ENCODE assay signal across 2 cellular contexts in the genomic region with DNA sequence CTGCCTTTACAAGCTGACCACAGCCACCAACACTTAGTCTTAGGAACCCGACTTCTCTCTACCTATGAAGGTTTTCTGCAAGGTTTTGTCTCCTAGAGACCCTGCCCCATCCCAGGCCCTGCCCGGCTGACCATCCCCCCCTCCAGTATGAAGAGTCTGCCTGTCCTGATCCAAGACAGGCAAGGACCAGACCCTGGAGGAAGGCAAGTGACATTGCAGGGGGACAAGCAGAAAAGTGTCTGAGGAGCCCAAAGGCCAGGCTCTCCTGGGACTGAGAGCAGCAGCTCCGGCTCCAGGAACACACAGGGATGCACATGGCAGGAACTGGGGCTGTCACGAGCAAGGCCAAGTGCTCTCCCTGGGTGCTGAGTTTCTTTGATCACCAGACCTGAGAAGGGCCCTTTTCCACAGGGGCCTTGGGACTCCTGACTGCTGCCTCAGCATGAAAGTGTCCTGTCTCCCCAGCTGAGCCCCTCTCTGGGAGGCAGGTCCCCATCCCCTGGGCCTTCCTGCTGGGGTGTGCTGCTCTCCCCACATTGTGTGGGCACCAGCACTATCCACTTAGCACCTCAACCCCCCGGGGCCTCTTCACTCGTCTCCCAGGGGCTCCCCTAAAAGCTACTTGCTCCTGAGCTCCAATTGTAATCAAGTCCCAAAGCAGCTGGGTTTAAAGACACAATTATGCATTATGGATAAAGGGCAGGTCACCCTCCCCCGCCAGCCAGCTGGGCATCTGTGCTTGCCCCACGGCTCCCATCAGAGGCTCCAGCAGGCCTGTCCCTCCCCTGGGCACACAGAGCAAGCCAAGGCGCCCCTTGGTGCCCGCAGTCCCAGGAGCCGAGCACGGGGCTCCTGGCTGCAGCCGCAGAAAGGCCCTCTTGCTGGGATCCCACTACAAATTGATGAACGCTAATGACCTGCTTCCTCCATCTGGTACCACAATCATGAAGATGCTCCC.
TF ChIP-seq lines count a peak whose summit lies in the region.

No MANE protein-coding gene starts in this region.

TF ChIP-seq in GM23338, 12 proteins besides CTCF, POLR2A, EP300 and RAD21 (continues in another document):
- no peak for TF ChIP-seq JUNB (IDR thresholded peaks at IDR 0.05; ENCODE audit: unreplicated experiment)
- no peak for TF ChIP-seq ZNF331 (CRISPR knock-in tag; IDR thresholded peaks at IDR 0.05; ENCODE audit: low read depth)
- TF ChIP-seq NANOG (IDR thresholded peaks at IDR 0.05; ENCODE audit: borderline replicate concordance) = no peak
- TF ChIP-seq, protein P1, sequence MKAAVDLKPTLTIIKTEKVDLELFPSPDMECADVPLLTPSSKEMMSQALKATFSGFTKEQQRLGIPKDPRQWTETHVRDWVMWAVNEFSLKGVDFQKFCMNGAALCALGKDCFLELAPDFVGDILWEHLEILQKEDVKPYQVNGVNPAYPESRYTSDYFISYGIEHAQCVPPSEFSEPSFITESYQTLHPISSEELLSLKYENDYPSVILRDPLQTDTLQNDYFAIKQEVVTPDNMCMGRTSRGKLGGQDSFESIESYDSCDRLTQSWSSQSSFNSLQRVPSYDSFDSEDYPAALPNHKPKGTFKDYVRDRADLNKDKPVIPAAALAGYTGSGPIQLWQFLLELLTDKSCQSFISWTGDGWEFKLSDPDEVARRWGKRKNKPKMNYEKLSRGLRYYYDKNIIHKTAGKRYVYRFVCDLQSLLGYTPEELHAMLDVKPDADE (IDR thresholded peaks at IDR 0.05) = no peak
- TF ChIP-seq EZH2 (IDR thresholded peaks at IDR 0.05; ENCODE audit: low read depth, unreplicated experiment) = no peak
- TF ChIP-seq ZNF114 (CRISPR knock-in tag; IDR thresholded peaks at IDR 0.05) = no peak
- TF ChIP-seq POLR2AphosphoS5 (IDR thresholded peaks at IDR 0.05; ENCODE audit: low read depth) = no peak
- TF ChIP-seq, protein P2, sequence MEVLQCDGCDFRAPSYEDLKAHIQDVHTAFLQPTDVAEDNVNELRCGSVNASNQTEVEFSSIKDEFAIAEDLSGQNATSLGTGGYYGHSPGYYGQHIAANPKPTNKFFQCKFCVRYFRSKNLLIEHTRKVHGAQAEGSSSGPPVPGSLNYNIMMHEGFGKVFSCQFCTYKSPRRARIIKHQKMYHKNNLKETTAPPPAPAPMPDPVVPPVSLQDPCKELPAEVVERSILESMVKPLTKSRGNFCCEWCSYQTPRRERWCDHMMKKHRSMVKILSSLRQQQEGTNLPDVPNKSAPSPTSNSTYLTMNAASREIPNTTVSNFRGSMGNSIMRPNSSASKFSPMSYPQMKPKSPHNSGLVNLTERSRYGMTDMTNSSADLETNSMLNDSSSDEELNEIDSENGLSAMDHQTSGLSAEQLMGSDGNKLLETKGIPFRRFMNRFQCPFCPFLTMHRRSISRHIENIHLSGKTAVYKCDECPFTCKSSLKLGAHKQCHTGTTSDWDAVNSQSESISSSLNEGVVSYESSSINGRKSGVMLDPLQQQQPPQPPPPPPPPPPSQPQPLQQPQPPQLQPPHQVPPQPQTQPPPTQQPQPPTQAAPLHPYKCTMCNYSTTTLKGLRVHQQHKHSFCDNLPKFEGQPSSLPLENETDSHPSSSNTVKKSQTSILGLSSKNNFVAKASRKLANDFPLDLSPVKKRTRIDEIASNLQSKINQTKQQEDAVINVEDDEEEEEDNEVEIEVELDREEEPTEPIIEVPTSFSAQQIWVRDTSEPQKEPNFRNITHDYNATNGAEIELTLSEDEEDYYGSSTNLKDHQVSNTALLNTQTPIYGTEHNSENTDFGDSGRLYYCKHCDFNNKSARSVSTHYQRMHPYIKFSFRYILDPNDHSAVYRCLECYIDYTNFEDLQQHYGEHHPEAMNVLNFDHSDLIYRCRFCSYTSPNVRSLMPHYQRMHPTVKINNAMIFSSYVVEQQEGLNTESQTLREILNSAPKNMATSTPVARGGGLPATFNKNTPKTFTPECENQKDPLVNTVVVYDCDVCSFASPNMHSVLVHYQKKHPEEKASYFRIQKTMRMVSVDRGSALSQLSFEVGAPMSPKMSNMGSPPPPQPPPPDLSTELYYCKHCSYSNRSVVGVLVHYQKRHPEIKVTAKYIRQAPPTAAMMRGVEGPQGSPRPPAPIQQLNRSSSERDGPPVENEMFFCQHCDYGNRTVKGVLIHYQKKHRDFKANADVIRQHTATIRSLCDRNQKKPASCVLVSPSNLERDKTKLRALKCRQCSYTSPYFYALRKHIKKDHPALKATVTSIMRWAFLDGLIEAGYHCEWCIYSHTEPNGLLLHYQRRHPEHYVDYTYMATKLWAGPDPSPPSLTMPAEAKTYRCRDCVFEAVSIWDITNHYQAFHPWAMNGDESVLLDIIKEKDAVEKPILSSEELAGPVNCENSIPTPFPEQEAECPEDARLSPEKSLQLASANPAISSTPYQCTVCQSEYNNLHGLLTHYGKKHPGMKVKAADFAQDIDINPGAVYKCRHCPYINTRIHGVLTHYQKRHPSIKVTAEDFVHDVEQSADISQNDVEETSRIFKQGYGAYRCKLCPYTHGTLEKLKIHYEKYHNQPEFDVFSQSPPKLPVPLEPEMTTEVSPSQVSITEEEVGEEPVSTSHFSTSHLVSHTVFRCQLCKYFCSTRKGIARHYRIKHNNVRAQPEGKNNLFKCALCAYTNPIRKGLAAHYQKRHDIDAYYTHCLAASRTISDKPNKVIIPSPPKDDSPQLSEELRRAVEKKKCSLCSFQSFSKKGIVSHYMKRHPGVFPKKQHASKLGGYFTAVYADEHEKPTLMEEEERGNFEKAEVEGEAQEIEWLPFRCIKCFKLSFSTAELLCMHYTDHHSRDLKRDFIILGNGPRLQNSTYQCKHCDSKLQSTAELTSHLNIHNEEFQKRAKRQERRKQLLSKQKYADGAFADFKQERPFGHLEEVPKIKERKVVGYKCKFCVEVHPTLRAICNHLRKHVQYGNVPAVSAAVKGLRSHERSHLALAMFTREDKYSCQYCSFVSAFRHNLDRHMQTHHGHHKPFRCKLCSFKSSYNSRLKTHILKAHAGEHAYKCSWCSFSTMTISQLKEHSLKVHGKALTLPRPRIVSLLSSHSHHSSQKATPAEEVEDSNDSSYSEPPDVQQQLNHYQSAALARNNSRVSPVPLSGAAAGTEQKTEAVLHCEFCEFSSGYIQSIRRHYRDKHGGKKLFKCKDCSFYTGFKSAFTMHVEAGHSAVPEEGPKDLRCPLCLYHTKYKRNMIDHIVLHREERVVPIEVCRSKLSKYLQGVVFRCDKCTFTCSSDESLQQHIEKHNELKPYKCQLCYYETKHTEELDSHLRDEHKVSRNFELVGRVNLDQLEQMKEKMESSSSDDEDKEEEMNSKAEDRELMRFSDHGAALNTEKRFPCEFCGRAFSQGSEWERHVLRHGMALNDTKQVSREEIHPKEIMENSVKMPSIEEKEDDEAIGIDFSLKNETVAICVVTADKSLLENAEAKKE (CRISPR knock-in tag; IDR thresholded peaks at IDR 0.05) = no peak
- TF ChIP-seq CREB1 (CRISPR knock-in tag; IDR thresholded peaks at IDR 0.05; ENCODE audit: low read depth) = no peak
- TF ChIP-seq STAT1 (IDR thresholded peaks at IDR 0.05; ENCODE audit: unreplicated experiment) = no peak
- TF ChIP-seq EZH2phosphoT487 (IDR thresholded peaks at IDR 0.05; ENCODE audit: unreplicated experiment) = no peak

TF ChIP-seq in SK-N-SH, 30 proteins besides CTCF, POLR2A, EP300 and RAD21:
- TF ChIP-seq POLR2AphosphoS5 (IDR thresholded peaks at IDR 0.05; ENCODE audit: low read depth, low read length) = 0 out of 2 replicates have a peak, but pooled peaks have one; percentile 11
- TF ChIP-seq NRF1 (IDR thresholded peaks at IDR 0.05; ENCODE audit: low read depth, low read length) = no peak
- TF ChIP-seq CHD2 (IDR thresholded peaks at IDR 0.05; ENCODE audit: low read length, partially characterized antibody) = peak; percentile 33
